ENCODE assay signal across 20 cellular contexts in the genomic region with DNA sequence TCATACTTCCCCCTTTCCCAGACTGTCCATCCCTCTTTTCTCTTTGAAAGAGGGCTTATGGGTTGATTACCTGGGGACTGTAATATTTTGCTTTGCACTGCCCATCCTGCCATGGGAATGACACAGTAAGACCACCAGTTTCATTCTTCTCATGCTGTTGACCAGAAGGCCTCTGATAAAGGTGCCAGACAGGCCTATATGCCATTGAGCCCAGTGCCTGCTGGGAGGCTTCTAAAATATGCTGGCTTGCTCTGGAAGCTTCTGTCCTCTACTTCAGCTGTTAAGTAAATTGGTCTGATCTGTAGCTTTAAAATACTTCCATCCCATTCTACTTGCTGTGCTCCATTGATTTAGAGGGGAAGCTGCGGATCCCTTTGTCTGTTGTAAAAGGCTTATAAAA.
"Had no signal": no experiment of that assay in that cellular context is flagged by ENCODE, and none has a peak within 500 bp of the region (broad histone marks: within the 10 kb centered on the region; RNA-seq: fewer than 3 reads in every experiment).

No MANE protein-coding gene starts in this region.

- H3K4me3 ChIP-seq: SJCRH30 had no signal

- H3K27ac ChIP-seq: HL-60, SJCRH30 had no signal

- DNase-seq: Kasumi-1, KBM-7, MM.1S, NCI-H1092 treated with DMSO at 0.1 percent for 48 hours, NCI-H1436, NCI-H187, NCI-H2029, NCI-H2081 treated with DMSO at 0.1 percent for 48 hours, NCI-H2171, NCI-H226, NCI-H446, NCI-H510A, NCI-H524 treated with DMSO at 0.1 percent for 48 hours, NCI-H69, NCI-H774, RPMI8226, SHP77 treated with DMSO at 0.1 percent for 48 hours, SJCRH30 had no signal

- ATAC-seq: SK-N-SH treated with all-trans-retinoic acid at 6 μM for 48 hours had no signal

- H3K27me3 ChIP-seq: SJCRH30 had no signal

- H3K9me3 ChIP-seq: SJCRH30 had no signal
